ENCODE assay signal across 8 cellular contexts in the genomic region with DNA sequence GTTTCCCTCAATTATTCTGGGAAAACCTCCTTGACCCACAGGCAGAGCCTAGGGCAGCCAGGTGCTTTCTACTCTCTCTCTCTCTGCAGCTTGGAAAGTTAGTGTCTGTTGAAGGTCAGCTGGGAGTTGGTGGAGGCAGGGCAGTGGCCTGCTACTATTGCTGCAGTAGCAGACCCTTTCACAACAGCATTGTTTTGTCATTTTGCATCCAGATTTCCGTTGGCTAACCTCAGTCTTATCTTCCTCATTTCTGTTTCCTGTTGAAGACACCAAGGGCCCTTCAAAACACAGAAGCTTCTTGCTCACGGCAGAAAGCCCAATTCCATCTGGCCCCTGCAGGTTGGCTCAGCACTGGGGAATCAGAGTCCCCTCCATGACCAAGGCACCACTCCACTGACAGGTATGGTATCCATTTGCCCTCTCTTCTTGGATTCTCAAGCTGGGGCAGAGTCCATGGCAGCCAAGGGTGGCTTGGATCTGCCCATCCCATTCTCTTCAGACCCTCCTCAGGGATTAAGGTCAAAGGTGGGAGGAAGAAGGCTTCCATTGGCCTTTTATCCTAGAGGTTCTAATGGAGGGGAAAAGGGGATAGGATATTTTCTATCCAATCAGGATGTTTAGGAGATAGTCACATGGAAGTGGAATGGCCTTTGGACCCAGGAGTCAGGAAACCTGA. TPM values are rescaled to one million over a fixed set of nuclear protein-coding genes. Genes with fewer than 3 reads are reported as not detected.
DNase-seq lines count a peak whose midpoint lies in the region; ATAC-seq and TF ChIP-seq lines count a peak whose summit lies in the region.

No MANE protein-coding gene starts in this region.

- no peaks in the 10 kb centered on the region for H3K27me3 Mint-ChIP-seq in chondrocyte (ENCODE audit: low read depth)

- TF ChIP-seq CTCF in SU-DHL-6 (IDR thresholded peaks at IDR 0.05; ENCODE audit: insufficient read depth, low read length, poor library complexity, severe bottlenecking): no peak
- no peak for TF ChIP-seq CTCF in mucosa of descending colon (IDR thresholded peaks at IDR 0.05)
- TF ChIP-seq CTCF in chondrocyte (IDR thresholded peaks at IDR 0.05): no peak

- peak; percentile 39 for ATAC-seq in GM18505 (IDR thresholded peaks at IDR 0.05; ENCODE audit: unreplicated experiment)
- ATAC-seq in HG02763 (IDR thresholded peaks at IDR 0.05; ENCODE audit: unreplicated experiment): peak; percentile 37
- ATAC-seq in mucosa of descending colon: peak; percentile 32

- intact Hi-C loops in mucosa of descending colon (cut with DNase I, micrococcal nuclease): no loop called here

- no peak overlapping the region for H3K27ac Mint-ChIP-seq in chondrocyte (ENCODE audit: unreplicated experiment)

- no peaks in the 10 kb centered on the region for H3K36me3 Mint-ChIP-seq in chondrocyte (ENCODE audit: low read depth)

- peaks cover 7% of the 10 kb centered on the region; the same call in 1 of the 2 replicates for H3F3A ChIP-seq in SU-DHL-6 (ENCODE audit: insufficient read depth)

- H3K79me2 ChIP-seq in SU-DHL-6 (ENCODE audit: insufficient read depth, low read length): no peaks in the 10 kb centered on the region

- H3K27me3 ChIP-seq in SU-DHL-6 (ENCODE audit: low read length): no peaks in the 10 kb centered on the region

- no peaks in the 10 kb centered on the region for H3K36me3 ChIP-seq in SU-DHL-6 (ENCODE audit: low read length)
- H3K36me3 ChIP-seq in mucosa of descending colon (ENCODE audit: low read depth): no peaks in the 10 kb centered on the region

- H3K4me3 Mint-ChIP-seq in chondrocyte (ENCODE audit: unreplicated experiment): no peak overlapping the region

- H3K9me3 ChIP-seq in SU-DHL-6 (ENCODE audit: insufficient read depth, low read length): no peaks in the 10 kb centered on the region
- H3K9me3 ChIP-seq in mucosa of descending colon: no peaks in the 10 kb centered on the region

- H2AFZ ChIP-seq in SU-DHL-6 (ENCODE audit: low read depth, low read length, severe bottlenecking): no peak overlapping the region

- peak in 2 of 3 donors; percentile 17 to 51 for DNase-seq in mucosa of descending colon
- no peak for DNase-seq in chondrocyte (ENCODE audit: low spot score)
- no peak for DNase-seq in epidermal melanocyte (ENCODE audit: insufficient read length, low spot score)
- DNase-seq in T1000 (lab: John Stamatoyannopoulos, UW): no peak
- DNase-seq in activated gamma-delta T cell treated with Interleukin-2 at 50 U/mL for 16 hours: no peak

- H3K4me2 ChIP-seq in SU-DHL-6 (ENCODE audit: low read depth, low read length, poor library complexity, severe bottlenecking): peak overlapping the region; percentile 36

- no peaks in the 10 kb centered on the region for H3K9me2 ChIP-seq in SU-DHL-6 (replicated peaks; ENCODE audit: insufficient read depth, low read length)

- no peak overlapping the region for H3K4me3 ChIP-seq in SU-DHL-6 (ENCODE audit: insufficient read depth, low read length, poor library complexity, severe bottlenecking)
- H3K4me3 ChIP-seq in mucosa of descending colon: no peak overlapping the region

- peak; percentile 69 for TF ChIP-seq POLR2A in GM18505 (IDR thresholded peaks at IDR 0.05; ENCODE audit: borderline replicate concordance, extremely low read depth, insufficient read depth, insufficient read length)

- no peaks in the 10 kb centered on the region for H3K4me1 Mint-ChIP-seq in chondrocyte (ENCODE audit: low read depth)

- H3K4me1 ChIP-seq in mucosa of descending colon (ENCODE audit: low read depth): no peaks in the 10 kb centered on the region

- H3K27ac ChIP-seq in SU-DHL-6 (ENCODE audit: low read depth, low read length): peak overlapping the region; percentile 2; the same call in 1 of the 2 replicates

- H3K9ac ChIP-seq in SU-DHL-6 (ENCODE audit: low read length): no peak overlapping the region

- H4K20me1 ChIP-seq in SU-DHL-6 (ENCODE audit: low read depth, low read length): no peaks in the 10 kb centered on the region

- H3K9me3 Mint-ChIP-seq in chondrocyte (ENCODE audit: low read depth): peaks cover 8% of the 10 kb centered on the region

RNA-seq across cellular contexts. Expression of a gene that starts 24.6 kb away (rescaled TPM):
- 10 to 100 TPM in 2 of 3 donors, 1 to 10 TPM in 1; 7.3 to 80.5 (median 79.9) TPM for total RNA-seq in mucosa of descending colon
- total RNA-seq in chondrocyte: not detected in 3 replicates

Comparison
In these comparisons a context has a peak if more than half of its experiments do, and no peak if none do; other contexts are left out.
1. DNase-seq: peak in mucosa of descending colon (2 of 3); none in chondrocyte (single experiment), epidermal melanocyte (single experiment), T1000 (single experiment) and activated gamma-delta T cell treated with Interleukin-2 at 50 U/mL for 16 hours (single experiment).
2. Peak in every context shown above with its lines, with median percentiles within 50 percentile points of each other: ATAC-seq.